10 cellular contexts compared by ENCODE assay signal in the genomic region with DNA sequence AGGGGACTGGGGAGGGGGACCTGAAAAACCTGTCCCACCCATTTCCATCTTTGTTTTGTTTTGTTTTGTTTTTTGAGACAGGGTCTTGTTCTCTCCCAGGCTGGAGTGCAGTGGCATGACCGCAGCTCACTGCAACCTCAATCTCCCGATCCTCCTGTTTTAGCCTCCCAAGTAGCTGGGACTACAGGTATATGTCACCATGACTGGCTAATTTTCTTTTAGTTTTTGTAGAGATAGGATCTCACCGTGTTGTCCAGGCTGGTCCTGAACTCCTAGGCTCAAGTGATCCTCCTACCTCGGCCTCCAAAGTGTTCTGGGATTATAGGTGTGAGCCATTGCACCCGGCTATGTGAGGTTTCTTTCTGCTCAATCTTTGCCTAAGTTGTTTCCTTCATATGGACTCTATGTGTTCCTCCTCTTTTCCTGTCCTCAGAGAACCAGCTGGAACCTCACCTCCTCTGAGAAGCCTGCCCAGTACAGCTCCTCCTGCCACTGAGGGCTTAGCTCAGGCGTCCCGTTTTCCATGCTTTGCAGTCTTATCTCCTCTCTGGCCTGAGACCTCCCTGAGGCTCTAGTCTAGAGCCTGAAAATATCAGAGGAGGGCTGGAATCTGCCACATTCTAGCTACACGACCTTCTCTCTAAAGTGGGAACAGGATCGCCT.
A peak's percentile ranks its signal among the peaks of the same experiment; 100 is the strongest.
DNase-seq lines count a peak whose midpoint lies in the region; ATAC-seq and TF ChIP-seq lines count a peak whose summit lies in the region.
"Had no signal": no experiment of that assay in that cellular context is flagged by ENCODE, and none has a peak within 500 bp of the region (broad histone marks: within the 10 kb centered on the region; RNA-seq: fewer than 3 reads in every experiment).

No MANE protein-coding gene starts in this region.

- peaks cover 79% of the 10 kb centered on the region for H3K4me1 Mint-ChIP-seq in activated CD4-positive, alpha-beta memory T cell treated with anti-CD3 and anti-CD28 coated beads, Interleukin-2, amount 10 ng/mL, durations not matched to agents 7 days and 5 days
- peaks cover 21 to 22% of the 10 kb centered on the region in 2 donors for H3K4me1 Mint-ChIP-seq in immature natural killer cell

- POLR2A ChIA-PET in activated CD4-positive, alpha-beta memory T cell treated with anti-CD3 and anti-CD28 coated beads, Interleukin-2, amount 10 ng/mL, durations not matched to agents 7 days and 5 days (lab: Charles Lee): interaction anchor here (1.0 to 2.2 kb wide), 8 partner anchors 9 to 246 kb away, joined by 3 to 11 read pairs (median 5); partner anchors contain the start of genes HS1BP3, LDAH and RHOB

- DNase-seq in heart left ventricle (peak in 1 of 5 donors; percentile 7), Right ventricle myocardium inferior (ENCODE audit: missing footprints) (no peak), immature natural killer cell (no peak), tibial nerve (ENCODE audit: low spot score in 2 of 2) (no peak), glomerular visceral epithelial cell (ENCODE audit: extremely low spot score) (no peak), SKM-1 (lab: John Stamatoyannopoulos, UW; ENCODE audit: unreplicated experiment) (no peak)
- no peak for DNase-seq in activated CD4-positive, alpha-beta memory T cell treated with anti-CD3 and anti-CD28 coated beads, Interleukin-2, amount 10 ng/mL, durations not matched to agents 7 days and 5 days
- DNase-seq: GF-D8; stimulated activated CD8-positive, alpha-beta memory T cell treated with anti-CD3 and anti-CD28 coated beads, Interleukin-4, amount 100 ng/mL, for 48 hours had no signal

- 83 to 92% (median 85%) methylated on average over 9 of the region's 9 CpGs for WGBS in heart left ventricle, 4 donors
- 85 to 92% methylated on average over 9 of the region's 9 CpGs for WGBS in tibial nerve, 2 donors

- TF ChIP-seq EP300 in tibial nerve (IDR thresholded peaks at IDR 0.05): no peak

- peaks cover 16 to 98% (median 88%) of the 10 kb centered on the region in 12 donors for H3K4me1 ChIP-seq in heart left ventricle
- peaks cover 0 to 87% (median 49%) of the 10 kb centered on the region in 4 donors for H3K4me1 ChIP-seq in tibial nerve

- intact Hi-C loops in heart left ventricle (cut with DNase I): loop anchor here in 3 of 10 donors (5.0 to 10.0 kb wide), 4 partner anchors 41 to 124 kb away; no protein-coding TSS in a partner anchor
- intact Hi-C loops in Right ventricle myocardium inferior (cut with DNase I): loop anchor here (5.0 kb wide), 1 partner anchor 124 kb away; no protein-coding TSS in a partner anchor

- no peaks in the 10 kb centered on the region for H3K36me3 ChIP-seq in heart left ventricle
- H3K36me3 ChIP-seq in tibial nerve: no peaks in the 10 kb centered on the region

- peaks cover 7% of the 10 kb centered on the region for H3K9me3 Mint-ChIP-seq in activated CD4-positive, alpha-beta memory T cell treated with anti-CD3 and anti-CD28 coated beads, Interleukin-2, amount 10 ng/mL, durations not matched to agents 7 days and 5 days
- H3K9me3 Mint-ChIP-seq in immature natural killer cell: no peaks in the 10 kb centered on the region

- no peak for TF ChIP-seq CTCF in heart left ventricle (IDR thresholded peaks at IDR 0.05)
- TF ChIP-seq CTCF in tibial nerve (IDR thresholded peaks at IDR 0.05): no peak

- no peaks in the 10 kb centered on the region for H3K27me3 Mint-ChIP-seq in activated CD4-positive, alpha-beta memory T cell treated with anti-CD3 and anti-CD28 coated beads, Interleukin-2, amount 10 ng/mL, durations not matched to agents 7 days and 5 days
- no peaks in the 10 kb centered on the region for H3K27me3 Mint-ChIP-seq in immature natural killer cell (ENCODE audit: low read depth in 3 of 3)

- TF ChIP-seq POLR2A in heart left ventricle (IDR thresholded peaks at IDR 0.05) (no peak), tibial nerve (IDR thresholded peaks at IDR 0.05) (no peak)

- H3K9me3 ChIP-seq in heart left ventricle: peaks cover 0 to under 1% (median 0%) of the 10 kb centered on the region in 12 donors
- no peaks in the 10 kb centered on the region for H3K9me3 ChIP-seq in tibial nerve

- peak overlapping the region; percentile 65 for H3K4me3 Mint-ChIP-seq in activated CD4-positive, alpha-beta memory T cell treated with anti-CD3 and anti-CD28 coated beads, Interleukin-2, amount 10 ng/mL, durations not matched to agents 7 days and 5 days
- peak overlapping the region; percentile 76 to 89 (median 84) for H3K4me3 Mint-ChIP-seq in immature natural killer cell

- H3K27ac ChIP-seq in heart left ventricle (peak overlapping the region in 8 of 12 donors; percentile 62 to 94 (median 73)), tibial nerve (peak overlapping the region in 3 of 4 donors; percentile 5 to 32 (median 29))

- no peak for ATAC-seq in heart left ventricle
- no peak for ATAC-seq in Right ventricle myocardium inferior
- ATAC-seq in HG03354 (IDR thresholded peaks at IDR 0.05; ENCODE audit: poor library complexity, severe bottlenecking, unreplicated experiment): no peak

- peaks cover 17% of the 10 kb centered on the region for H3K36me3 Mint-ChIP-seq in activated CD4-positive, alpha-beta memory T cell treated with anti-CD3 and anti-CD28 coated beads, Interleukin-2, amount 10 ng/mL, durations not matched to agents 7 days and 5 days (ENCODE audit: low read depth)
- peaks cover 0 to 3% (median 3%) of the 10 kb centered on the region in 3 donors for H3K36me3 Mint-ChIP-seq in immature natural killer cell

- CTCF ChIA-PET in activated CD4-positive, alpha-beta memory T cell treated with anti-CD3 and anti-CD28 coated beads, Interleukin-2, amount 10 ng/mL, durations not matched to agents 7 days and 5 days (lab: Charles Lee): interaction anchor here (0.9 to 2.0 kb wide), 6 partner anchors 20 to 165 kb away, joined by 3 to 8 read pairs (median 4); partner anchors contain the start of gene RHOB

- H3K4me3 ChIP-seq in heart left ventricle (no peak overlapping the region), tibial nerve (no peak overlapping the region)

- H3K27me3 ChIP-seq in heart left ventricle (no peaks in the 10 kb centered on the region), tibial nerve (no peaks in the 10 kb centered on the region)

- peak overlapping the region; percentile 97 for H3K27ac Mint-ChIP-seq in activated CD4-positive, alpha-beta memory T cell treated with anti-CD3 and anti-CD28 coated beads, Interleukin-2, amount 10 ng/mL, durations not matched to agents 7 days and 5 days
- H3K27ac Mint-ChIP-seq in immature natural killer cell: peak overlapping the region; percentile 90 to 99 (median 96)
